15 cellular contexts compared by ENCODE assay signal in genomic region chr6:128465368-128466343, GRCh38.
"Had no signal": no experiment of that assay in that cellular context is flagged by ENCODE, and none has a peak within 500 bp of the region (broad histone marks: within the 10 kb centered on the region; RNA-seq: fewer than 3 reads in every experiment).

No MANE protein-coding gene starts in this region.

- H3K4me1 Mint-ChIP-seq: activated CD4-positive, alpha-beta T cell treated with anti-CD3 and anti-CD28 coated beads for 36 hours; activated naive CD8-positive, alpha-beta T cell treated with anti-CD3 and anti-CD28 coated beads, Interleukin-2, amount 50 U/mL, for 24 hours had no signal

- H3K9me3 Mint-ChIP-seq: activated naive CD8-positive, alpha-beta T cell treated with anti-CD3 and anti-CD28 coated beads, Interleukin-2, amount 50 U/mL, for 24 hours; activated T-helper 1 cell treated with anti-CD3 and anti-CD28 coated beads, Interleukin-12 subunit alpha, Interleukin-12 subunit beta, Interleukin-2, Interleukin-4 antibody, amounts not matched to agents 30 ng/mL and 10 ng/mL and 1 ng/mL, durations not matched to agents 14 hours and 24 hours and 36 hours; nephron progenitor cell had no signal

- H3K4me3 Mint-ChIP-seq: activated CD4-positive, alpha-beta T cell treated with anti-CD3 and anti-CD28 coated beads for 36 hours; activated CD8-positive, alpha-beta T cell treated with anti-CD3 and anti-CD28 coated beads, Interleukin-2, amount 10 ng/mL, durations not matched to agents 7 days and 5 days; activated naive CD8-positive, alpha-beta T cell treated with anti-CD3 and anti-CD28 coated beads, Interleukin-2, amount 50 U/mL, for 24 hours; activated T-helper 1 cell treated with anti-CD3 and anti-CD28 coated beads, Interleukin-12 subunit alpha, Interleukin-12 subunit beta, Interleukin-2, Interleukin-4 antibody, amounts not matched to agents 30 ng/mL and 10 ng/mL and 1 ng/mL, durations not matched to agents 14 hours and 24 hours and 36 hours; nephron progenitor cell had no signal

- DNase-seq: activated CD4-positive, alpha-beta T cell treated with anti-CD3 and anti-CD28 coated beads for 36 hours; activated CD8-positive, alpha-beta T cell treated with anti-CD3 and anti-CD28 coated beads, Interleukin-2, amount 10 ng/mL, durations not matched to agents 7 days and 5 days; activated naive CD4-positive, alpha-beta T cell; activated naive CD8-positive, alpha-beta T cell treated with anti-CD3 and anti-CD28 coated beads, Interleukin-2, amount 50 U/mL, for 24 hours; kidney; left ventricle myocardium superior; nephron progenitor cell; ovary; T-helper 9 cell; tibial artery; WERI-Rb-1 had no signal

- H3K27me3 ChIP-seq: cardiac muscle cell, ovary, tibial artery, vagina had no signal

- H3K36me3 ChIP-seq: cardiac muscle cell, ovary, tibial artery, vagina, WERI-Rb-1 had no signal

- FAIRE-seq: astrocyte had no signal

- H3K27ac ChIP-seq: cardiac muscle cell, ovary, tibial artery, vagina, WERI-Rb-1 had no signal

- H3K27ac Mint-ChIP-seq: activated CD4-positive, alpha-beta T cell treated with anti-CD3 and anti-CD28 coated beads for 36 hours; activated CD8-positive, alpha-beta T cell treated with anti-CD3 and anti-CD28 coated beads, Interleukin-2, amount 10 ng/mL, durations not matched to agents 7 days and 5 days; activated naive CD8-positive, alpha-beta T cell treated with anti-CD3 and anti-CD28 coated beads, Interleukin-2, amount 50 U/mL, for 24 hours; activated T-helper 1 cell treated with anti-CD3 and anti-CD28 coated beads, Interleukin-12 subunit alpha, Interleukin-12 subunit beta, Interleukin-2, Interleukin-4 antibody, amounts not matched to agents 30 ng/mL and 10 ng/mL and 1 ng/mL, durations not matched to agents 14 hours and 24 hours and 36 hours; nephron progenitor cell had no signal

- ATAC-seq: activated CD4-positive, alpha-beta T cell treated with anti-CD3 and anti-CD28 coated beads for 36 hours; activated CD8-positive, alpha-beta T cell treated with anti-CD3 and anti-CD28 coated beads, Interleukin-2, amount 10 ng/mL, durations not matched to agents 7 days and 5 days; activated naive CD8-positive, alpha-beta T cell treated with anti-CD3 and anti-CD28 coated beads, Interleukin-2, amount 50 U/mL, for 24 hours; left ventricle myocardium superior had no signal

- H3K27me3 Mint-ChIP-seq: activated naive CD8-positive, alpha-beta T cell treated with anti-CD3 and anti-CD28 coated beads, Interleukin-2, amount 50 U/mL, for 24 hours had no signal

- H3K9me3 ChIP-seq: ovary, tibial artery, vagina had no signal

- H3K4me3 ChIP-seq: cardiac muscle cell, ovary, tibial artery, vagina had no signal
